ENCODE assay signal across 10 cellular contexts in the genomic region with DNA sequence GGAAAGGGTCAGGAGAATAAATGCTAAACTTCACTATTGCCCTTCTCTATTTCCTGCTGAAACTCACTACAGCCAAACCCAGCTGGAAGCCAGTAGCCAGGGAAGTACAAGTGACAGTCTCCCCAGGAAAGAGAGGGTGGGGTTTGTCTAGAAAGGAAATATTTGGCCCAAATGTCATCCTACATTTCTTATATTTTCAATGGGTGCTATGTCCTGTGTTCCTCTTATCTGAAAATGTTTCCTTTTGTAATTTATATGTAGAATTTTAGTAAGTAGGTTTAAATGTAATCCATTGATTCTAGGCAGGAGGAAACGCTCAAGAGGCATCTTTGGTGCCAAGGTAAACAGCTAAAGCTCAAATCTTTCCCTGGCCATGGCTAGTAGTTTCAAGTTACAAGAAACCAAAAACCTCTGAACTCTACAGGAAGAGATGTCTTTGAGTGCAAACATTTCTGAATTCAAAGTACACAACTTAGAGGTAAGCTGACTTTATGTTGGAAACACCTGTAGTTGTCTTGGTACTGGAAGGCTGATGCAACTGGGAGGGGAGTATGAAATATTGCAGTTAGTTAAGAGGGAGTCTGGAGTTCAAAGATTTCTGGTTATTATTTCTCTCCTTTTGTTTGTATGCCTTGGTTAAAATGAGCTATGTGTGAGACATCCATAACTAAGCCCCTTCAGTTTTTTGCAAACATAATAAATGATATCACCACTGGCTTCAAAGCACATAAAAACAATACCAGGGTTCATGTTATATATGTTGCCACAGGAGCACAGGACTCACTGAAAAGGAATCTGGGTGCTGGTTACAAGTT.
DNase-seq lines count a peak whose midpoint lies in the region; TF ChIP-seq lines count a peak whose summit lies in the region.
"Had no signal": no experiment of that assay in that cellular context is flagged by ENCODE, and none has a peak within 500 bp of the region (broad histone marks: within the 10 kb centered on the region; RNA-seq: fewer than 3 reads in every experiment).

No MANE protein-coding gene starts in this region.

- in situ Hi-C loops in brain microvascular endothelial cell (cut with HindIII; ENCODE audit: low pct_ligation_motif_present, low sequenced_read_pairs): no loop called here
- in situ Hi-C loops in G401 (cut with HindIII; ENCODE audit: low sequenced_read_pairs): no loop called here

- peak overlapping the region; percentile 86 for H3K27ac ChIP-seq in brain microvascular endothelial cell

- H3K4me3 ChIP-seq in brain microvascular endothelial cell (ENCODE audit: low read depth, low read length): no peak overlapping the region

- no peaks in the 10 kb centered on the region for H3K36me3 ChIP-seq in brain microvascular endothelial cell (replicated peaks)

- DNase-seq in EL (peak; percentile 62), NCI-H2107 (lab: John Stamatoyannopoulos, UW) (peak; percentile 25), brain microvascular endothelial cell (peak; percentile 87), mucosa of gallbladder (ENCODE audit: low spot score) (peak; percentile 27), G401 (ENCODE audit: low spot score) (no peak), C1 segment of cervical spinal cord (lab: John Stamatoyannopoulos, UW) (no peak), NK-92 (lab: John Stamatoyannopoulos, UW; ENCODE audit: unreplicated experiment) (no peak)
- no peak for DNase-seq in stimulated activated CD4-positive, alpha-beta T cell treated with anti-CD3 and anti-CD28 coated beads, Interleukin-4, amount 100 ng/mL, for 4 hours
- DNase-seq: NCI-H524; stimulated activated naive CD4-positive, alpha-beta T cell had no signal

- H3K27me3 ChIP-seq in brain microvascular endothelial cell (replicated peaks): no peaks in the 10 kb centered on the region

- TF ChIP-seq CTCF in brain microvascular endothelial cell (IDR thresholded peaks at IDR 0.05; ENCODE audit: low read depth, low read length, missing control alignments): no peak

Comparison
In these comparisons a context has a peak if more than half of its experiments do, and no peak if none do; other contexts are left out.
1. DNase-seq: peak in EL (single experiment), NCI-H2107 (single experiment), brain microvascular endothelial cell (single experiment) and mucosa of gallbladder (single experiment); none in G401 (single experiment), C1 segment of cervical spinal cord (0 of 14), stimulated activated CD4-positive, alpha-beta T cell treated with anti-CD3 and anti-CD28 coated beads, Interleukin-4, amount 100 ng/mL, for 4 hours (0 of 2) and NK-92 (single experiment).